11 cellular contexts compared by ENCODE assay signal in genomic region chr3:122742234-122742633, GRCh38.
"Had no signal": no experiment of that assay in that cellular context is flagged by ENCODE, and none has a peak within 500 bp of the region (broad histone marks: within the 10 kb centered on the region; RNA-seq: fewer than 3 reads in every experiment).

No MANE protein-coding gene starts in this region.

- DNase-seq: GM23248, GOT3, H7, H9, HCEC 1CT, HFFc6 had no signal

- ATAC-seq: GM23338, HCT116 had no signal

- H3K9me3 ChIP-seq: HAP-1 had no signal

- H3K4me3 ChIP-seq: GM23248, GM23338, HAP-1 had no signal

- H3K4me1 ChIP-seq: HAP-1 had no signal

- H3K27ac ChIP-seq: GM23248 had no signal

- FAIRE-seq: H1, H54 had no signal
